ENCODE assay signal across 28 cellular contexts in the genomic region with DNA sequence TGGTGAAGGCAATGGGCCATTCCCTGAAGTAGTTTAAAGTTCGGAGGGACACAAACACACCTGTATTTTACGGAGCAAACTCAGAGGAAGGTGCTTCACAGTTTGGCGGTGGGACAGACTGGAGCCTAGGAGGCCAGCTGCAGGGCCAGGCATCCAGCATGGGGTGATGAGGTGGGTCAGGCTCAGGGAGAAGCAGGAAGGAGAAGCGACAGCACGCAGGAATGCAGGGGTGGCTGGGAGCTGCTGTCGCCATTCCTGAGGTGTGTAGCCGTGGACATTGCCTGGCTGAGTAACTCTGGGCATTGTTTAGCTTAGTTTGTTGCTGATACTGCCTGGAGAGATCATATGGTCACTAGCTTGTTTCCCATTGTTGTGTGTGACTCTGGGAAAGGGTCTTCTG. TPM values are rescaled to one million over a fixed set of nuclear protein-coding genes. Genes with fewer than 3 reads are reported as not detected.
DNase-seq lines count a peak whose midpoint lies in the region; ATAC-seq, FAIRE-seq and TF ChIP-seq lines count a peak whose summit lies in the region.
"Had no signal": no experiment of that assay in that cellular context is flagged by ENCODE, and none has a peak within 500 bp of the region (broad histone marks: within the 10 kb centered on the region; RNA-seq: fewer than 3 reads in every experiment).

No MANE protein-coding gene starts in this region.

- CTCF ChIA-PET in HepG2 (lab: Yijun Ruan, JAX; ENCODE audit: low intra/inter-chr PET ratio, low total read pairs) (no interaction called here), K562 (lab: Yijun Ruan, JAX; ENCODE audit: low intra/inter-chr PET ratio) (no interaction called here)

- no peaks in the 10 kb centered on the region for H3K4me1 Mint-ChIP-seq in activated T-helper 17 cell treated with anti-CD3 and anti-CD28 coated beads, Interleukin-2, amount 50 U/mL, for 72 hours
- H3K4me1 Mint-ChIP-seq: stimulated activated effector memory CD8-positive, alpha-beta T cell treated with anti-CD3 and anti-CD28 coated beads, Interleukin-12 subunit alpha, Interleukin-12 subunit beta, amount 100 ng/mL, for 72 hours had no signal

- TF ChIP-seq EP300 in HepG2 (IDR thresholded peaks at IDR 0.05; ENCODE audit: low read depth in 2 of 2, low read length in 2 of 2) (no peak), HepG2 (CRISPR knock-in tag; IDR thresholded peaks at IDR 0.05; ENCODE audit: borderline replicate concordance) (no peak), K562 (IDR thresholded peaks at IDR 0.05; ENCODE audit: low read length) (no peak)

- H3K79me2 ChIP-seq in HepG2 (ENCODE audit: insufficient read depth, low read length): no peaks in the 10 kb centered on the region
- no peaks in the 10 kb centered on the region for H3K79me2 ChIP-seq in K562 (ENCODE audit: control insufficient read depth, insufficient read depth, low read length)

- H3K9me3 ChIP-seq in HepG2 (ENCODE audit: low read length) (no peaks in the 10 kb centered on the region), right lobe of liver (no peaks in the 10 kb centered on the region), K562 (replicated peaks; ENCODE audit: control insufficient read depth, insufficient read depth, low read depth, low read length) (no peaks in the 10 kb centered on the region)
- H3K9me3 ChIP-seq: upper lobe of right lung had no signal

- intact Hi-C loops in HepG2 (cut with micrococcal nuclease; ENCODE audit: unreplicated experiment) (no loop called here), right lobe of liver (cut with DNase I) (no loop called here), K562 (cut with micrococcal nuclease) (no loop called here)

- TF ChIP-seq CTCF in HepG2 (CRISPR knock-in tag; IDR thresholded peaks at IDR 0.05) (no peak), right lobe of liver (IDR thresholded peaks at IDR 0.05) (no peak), K562 (IDR thresholded peaks at IDR 0.05 in 2 of 3, conservative IDR thresholded peaks at IDR 0.05 in 1 of 3; ENCODE audit: insufficient read depth in 2 of 3, low read depth in 1 of 3, low read length in 3 of 3) (no peak)

- H4K20me1 ChIP-seq in HepG2 (ENCODE audit: insufficient read depth, low read length): no peaks in the 10 kb centered on the region
- no peaks in the 10 kb centered on the region for H4K20me1 ChIP-seq in K562 (replicated peaks; ENCODE audit: control insufficient read depth, insufficient read depth, low read length)

- WGBS in HepG2 (ENCODE audit: low lambda C conversion rate): 26% methylated on average over 7 of the region's 7 CpGs
- WGBS in right lobe of liver (ENCODE audit: insufficient coverage, low coverage, low lambda C conversion rate, missing lambda C conversion rate): 83% methylated on average over 3 of the region's 7 CpGs
- 26% methylated on average over 6 of the region's 7 CpGs for WGBS in K562 (ENCODE audit: insufficient coverage, low coverage, missing lambda C conversion rate)

- DNase-seq in HepG2 (ENCODE audit: low spot score) (peak; percentile 31), right lobe of liver (no peak), K562 (ENCODE audit: extremely low read depth in 1 of 4, low spot score in 3 of 4) (no peak), left kidney (ENCODE audit: low read depth, low spot score) (peak; percentile 34), RKO (ENCODE audit: low spot score) (no peak)
- DNase-seq: activated CD4-positive, alpha-beta T cell treated with anti-CD3 and anti-CD28 coated beads for 36 hours; activated CD8-positive, alpha-beta T cell treated with anti-CD3 and anti-CD28 coated beads, Interleukin-2, amount 10 ng/mL, durations not matched to agents 7 days and 5 days; anterior cingulate cortex; Calu3; DMS79 treated with DMSO at 0.1 percent for 48 hours; GM23248; HFFc6; hypothalamus; midbrain; naive thymus-derived CD8-positive, alpha-beta T cell; NCI-H1436; NCI-H2107; NCI-H774; upper lobe of right lung had no signal

- no peak overlapping the region for H3K27ac ChIP-seq in HepG2 (ENCODE audit: extremely low read length, insufficient read depth, low read length)
- H3K27ac ChIP-seq in right lobe of liver: no peak overlapping the region
- no peak overlapping the region for H3K27ac ChIP-seq in K562 (ENCODE audit: extremely low read depth, low read depth, low read length)
- H3K27ac ChIP-seq: 22Rv1, epithelial cell of prostate, GM23248, KMS-11, upper lobe of right lung had no signal

- peak overlapping the region; percentile 95 for H2AFZ ChIP-seq in HepG2 (ENCODE audit: low read length)
- H2AFZ ChIP-seq in K562 (ENCODE audit: low read depth, low read length): peak overlapping the region; percentile 74
- H2AFZ ChIP-seq: GM23248 had no signal

- H3K9me3 Mint-ChIP-seq in activated T-helper 17 cell treated with anti-CD3 and anti-CD28 coated beads, Interleukin-2, amount 50 U/mL, for 72 hours: no peaks in the 10 kb centered on the region
- H3K9me3 Mint-ChIP-seq: activated naive CD4-positive, alpha-beta T cell treated with anti-CD3 and anti-CD28 coated beads, Interleukin-2, amount 50 U/mL, for 72 hours; HFFc6; naive thymus-derived CD8-positive, alpha-beta T cell; stimulated activated effector memory CD8-positive, alpha-beta T cell treated with anti-CD3 and anti-CD28 coated beads, Interleukin-12 subunit alpha, Interleukin-12 subunit beta, amount 100 ng/mL, for 72 hours had no signal

- no peak overlapping the region for H3K4me3 Mint-ChIP-seq in activated T-helper 17 cell treated with anti-CD3 and anti-CD28 coated beads, Interleukin-2, amount 50 U/mL, for 72 hours
- H3K4me3 Mint-ChIP-seq: activated CD4-positive, alpha-beta T cell treated with anti-CD3 and anti-CD28 coated beads for 36 hours; activated CD8-positive, alpha-beta T cell treated with anti-CD3 and anti-CD28 coated beads, Interleukin-2, amount 10 ng/mL, durations not matched to agents 7 days and 5 days; HFFc6; naive thymus-derived CD8-positive, alpha-beta T cell; stimulated activated effector memory CD8-positive, alpha-beta T cell treated with anti-CD3 and anti-CD28 coated beads, Interleukin-12 subunit alpha, Interleukin-12 subunit beta, amount 100 ng/mL, for 72 hours had no signal

- TF ChIP-seq POLR2A in HepG2 (IDR thresholded peaks at IDR 0.05; ENCODE audit: insufficient read depth in 1 of 2, low read depth in 2 of 2, low read length in 2 of 2): no peak
- TF ChIP-seq POLR2A in right lobe of liver (IDR thresholded peaks at IDR 0.05): no peak
- no peak for TF ChIP-seq POLR2A in K562 (conservative IDR thresholded peaks at IDR 0.05)

- H3K4me2 ChIP-seq in HepG2 (ENCODE audit: low read depth, low read length) (peak overlapping the region; percentile 72), K562 (ENCODE audit: insufficient read depth, low read length) (peak overlapping the region; percentile 18; the same call in 1 of the 2 replicates)
- H3K4me2 ChIP-seq: KMS-11 had no signal

- ATAC-seq in HepG2: peak; percentile 95
- no peak for ATAC-seq in right lobe of liver
- ATAC-seq in K562: peak; percentile 61
- no peak for ATAC-seq in HG02759 (IDR thresholded peaks at IDR 0.05; ENCODE audit: unreplicated experiment)
- no peak for ATAC-seq in GM21529 (IDR thresholded peaks at IDR 0.05; ENCODE audit: unreplicated experiment)
- no peak for ATAC-seq in activated T-helper 17 cell treated with anti-CD3 and anti-CD28 coated beads, Interleukin-2, amount 50 U/mL, for 72 hours (replicated peaks)
- ATAC-seq: activated CD4-positive, alpha-beta T cell treated with anti-CD3 and anti-CD28 coated beads for 36 hours; activated CD8-positive, alpha-beta T cell treated with anti-CD3 and anti-CD28 coated beads, Interleukin-2, amount 10 ng/mL, durations not matched to agents 7 days and 5 days; activated naive CD4-positive, alpha-beta T cell treated with anti-CD3 and anti-CD28 coated beads, Interleukin-2, amount 50 U/mL, for 72 hours; naive thymus-derived CD8-positive, alpha-beta T cell; stimulated activated effector memory CD8-positive, alpha-beta T cell treated with anti-CD3 and anti-CD28 coated beads, Interleukin-12 subunit alpha, Interleukin-12 subunit beta, amount 100 ng/mL, for 72 hours; upper lobe of right lung had no signal

- peak overlapping the region; percentile 1 to 54 (median 3); a peak in 3 of 6 replicates for H3K4me3 ChIP-seq in HepG2 (replicated peaks in 1 of 3; ENCODE audit: insufficient read depth in 1 of 3, low read depth in 2 of 3, low read length in 3 of 3)
- no peak overlapping the region for H3K4me3 ChIP-seq in right lobe of liver
- no peak overlapping the region for H3K4me3 ChIP-seq in K562
- H3K4me3 ChIP-seq: GM23248, upper lobe of right lung had no signal

- no peak for TF ChIP-seq RAD21 in HepG2 (CRISPR knock-in tag; IDR thresholded peaks at IDR 0.05)
- no peak for TF ChIP-seq RAD21 in K562 (CRISPR knock-in tag; conservative IDR thresholded peaks at IDR 0.05 in 1 of 2, IDR thresholded peaks at IDR 0.05 in 1 of 2)

- H3K9ac ChIP-seq in HepG2 (ENCODE audit: insufficient read depth, low read depth, low read length) (no peak overlapping the region; the same call in 1 of the 2 replicates), K562 (ENCODE audit: insufficient read depth in 1 of 2, low read depth in 2 of 2, low read length in 2 of 2) (peak overlapping the region in 1 of 2 experiments; percentile 15; a peak in 1 of 4 replicates)
- H3K9ac ChIP-seq: GM23248, KMS-11 had no signal

- no peaks in the 10 kb centered on the region for H3K36me3 Mint-ChIP-seq in activated T-helper 17 cell treated with anti-CD3 and anti-CD28 coated beads, Interleukin-2, amount 50 U/mL, for 72 hours (ENCODE audit: low read depth)
- H3K36me3 Mint-ChIP-seq: activated naive CD4-positive, alpha-beta T cell treated with anti-CD3 and anti-CD28 coated beads, Interleukin-2, amount 50 U/mL, for 72 hours; naive thymus-derived CD8-positive, alpha-beta T cell; stimulated activated effector memory CD8-positive, alpha-beta T cell treated with anti-CD3 and anti-CD28 coated beads, Interleukin-12 subunit alpha, Interleukin-12 subunit beta, amount 100 ng/mL, for 72 hours had no signal

- no TSS peak for BruUV-seq in HepG2 (replicated peaks; lab: Mats Ljungman, UMichigan)
- no TSS peak for BruUV-seq in K562 (replicated peaks; lab: Mats Ljungman, UMichigan)

- H3K27me3 ChIP-seq in HepG2 (ENCODE audit: control insufficient read depth in 1 of 2, insufficient read depth in 2 of 2, low read length in 2 of 2) (no peaks in the 10 kb centered on the region; a peak in 1 of 5 replicates), right lobe of liver (no peaks in the 10 kb centered on the region), K562 (ENCODE audit: control insufficient read depth in 2 of 2, insufficient read depth in 2 of 2, low read length in 2 of 2) (no peaks in the 10 kb centered on the region)
- H3K27me3 ChIP-seq: upper lobe of right lung had no signal

- POLR2A ChIA-PET in HepG2 (lab: Yijun Ruan, JAX) (interaction anchor here (0.9 to 1.4 kb wide), 2 partner anchors 35 to 50 kb away, joined by 3 to 9 read pairs; a partner anchor contains a TSS), K562 (lab: Yijun Ruan, JAX) (no interaction called here)

- no peaks in the 10 kb centered on the region for H3K36me3 ChIP-seq in HepG2 (replicated peaks in 1 of 2; ENCODE audit: control insufficient read depth in 1 of 2, insufficient read depth in 2 of 2, low read length in 2 of 2)
- H3K36me3 ChIP-seq in right lobe of liver: no peaks in the 10 kb centered on the region
- H3K36me3 ChIP-seq in K562 (ENCODE audit: control insufficient read depth, insufficient read depth, low read length): no peaks in the 10 kb centered on the region
- H3K36me3 ChIP-seq: upper lobe of right lung had no signal

- FAIRE-seq in HepG2 (lab: Jason Lieb, UNC) (peak; percentile 23), K562 (lab: Jason Lieb, UNC) (no peak)
- FAIRE-seq: islet of Langerhans had no signal

- no peaks in the 10 kb centered on the region for H3K27me3 Mint-ChIP-seq in activated T-helper 17 cell treated with anti-CD3 and anti-CD28 coated beads, Interleukin-2, amount 50 U/mL, for 72 hours
- H3K27me3 Mint-ChIP-seq: activated CD4-positive, alpha-beta T cell treated with anti-CD3 and anti-CD28 coated beads for 36 hours; naive thymus-derived CD8-positive, alpha-beta T cell had no signal

- in situ Hi-C loops in HepG2 (cut with HindIII; ENCODE audit: extremely low pct_ligation_motif_present, low pct_unique_long_range_greater_than_20kb): no loop called here
- in situ Hi-C loops in K562 (cut with MboI): no loop called here

- H3K9me1 ChIP-seq in K562 (ENCODE audit: control insufficient read depth, insufficient read depth, low read length): no peaks in the 10 kb centered on the region

- H3K27ac Mint-ChIP-seq in activated T-helper 17 cell treated with anti-CD3 and anti-CD28 coated beads, Interleukin-2, amount 50 U/mL, for 72 hours: no peak overlapping the region
- H3K27ac Mint-ChIP-seq: activated CD4-positive, alpha-beta T cell treated with anti-CD3 and anti-CD28 coated beads for 36 hours; activated CD8-positive, alpha-beta T cell treated with anti-CD3 and anti-CD28 coated beads, Interleukin-2, amount 10 ng/mL, durations not matched to agents 7 days and 5 days; activated naive CD4-positive, alpha-beta T cell treated with anti-CD3 and anti-CD28 coated beads, Interleukin-2, amount 50 U/mL, for 72 hours; HFFc6; stimulated activated effector memory CD8-positive, alpha-beta T cell treated with anti-CD3 and anti-CD28 coated beads, Interleukin-12 subunit alpha, Interleukin-12 subunit beta, amount 100 ng/mL, for 72 hours had no signal

- H3K4me1 ChIP-seq in HepG2 (ENCODE audit: insufficient read depth, low read length) (peaks cover 16% of the 10 kb centered on the region), right lobe of liver (no peaks in the 10 kb centered on the region), K562 (replicated peaks in 1 of 2; ENCODE audit: control insufficient read depth in 2 of 2, insufficient read depth in 2 of 2, low read length in 2 of 2) (no peaks in the 10 kb centered on the region; a peak in 1 of 5 replicates)
- H3K4me1 ChIP-seq: upper lobe of right lung had no signal

RNA-seq across cellular contexts. Expression of a gene that starts 35.8 kb away (rescaled TPM):
- 61.2 and 65.1 TPM in 2 replicates for total RNA-seq in HepG2 (2016; rRNA removed; fragmentation: Illumina TruSeq; extraction: Trizol)
- 110 and 117 TPM in 2 replicates for total RNA-seq in HepG2 (2016; cell fraction: cytosol; rRNA removed; fragmentation: Illumina TruSeq; extraction: Trizol; ENCODE audit: low read depth)
- total RNA-seq in HepG2 (2016; cell fraction: insoluble cytoplasmic fraction; rRNA removed; fragmentation: Illumina TruSeq; extraction: Trizol): 62.0 and 64.9 TPM in 2 replicates
- total RNA-seq in HepG2 (2016; cell fraction: membrane; rRNA removed; fragmentation: Illumina TruSeq; extraction: Trizol): 135 and 136 TPM in 2 replicates
- 39.0 and 46.9 TPM in 2 replicates for total RNA-seq in HepG2 (2016; cell fraction: nucleus; rRNA removed; fragmentation: Illumina TruSeq; extraction: Trizol)
- 36.7 and 42.4 TPM in 2 replicates for polyA plus RNA-seq in HepG2 (2011; rRNA removed)
- 38.0 and 38.7 TPM in 2 replicates for polyA plus RNA-seq in HepG2 (2011; cell fraction: cytosol; rRNA removed)
- 13.1 and 16.8 TPM in 2 replicates for polyA plus RNA-seq in HepG2 (2011; cell fraction: nucleus; rRNA removed)
- 43.7 and 48.9 TPM in 2 replicates for polyA plus RNA-seq in HepG2 (2012)
- polyA plus RNA-seq in HepG2 (2016; cell fraction: cytosol; fragmentation: Illumina TruSeq; extraction: Trizol; ENCODE audit: low read depth): 134 and 160 TPM in 2 replicates
- 66.9 and 74.4 TPM in 2 replicates for polyA plus RNA-seq in HepG2 (2016; cell fraction: insoluble cytoplasmic fraction; fragmentation: Illumina TruSeq; extraction: Trizol; ENCODE audit: low read depth)
- 130 and 138 TPM in 2 replicates for polyA plus RNA-seq in HepG2 (2016; cell fraction: membrane; fragmentation: Illumina TruSeq; extraction: Trizol; ENCODE audit: low read depth)
- polyA plus RNA-seq in HepG2 (2016; cell fraction: nucleus; fragmentation: Illumina TruSeq; extraction: Trizol; ENCODE audit: insufficient read depth, low read depth): 69.6 and 71.3 TPM in 2 replicates
- polyA minus RNA-seq in HepG2 (2011; rRNA and poly(A)+ RNA removed; ENCODE audit: low replicate concordance): 10.4 and 23.3 TPM in 2 replicates
- polyA minus RNA-seq in HepG2 (2011; cell fraction: cytosol; rRNA and poly(A)+ RNA removed): 19.6 and 24.8 TPM in 2 replicates
- 22.7 and 31.5 TPM in 2 replicates for polyA minus RNA-seq in HepG2 (2011; cell fraction: nucleus; rRNA and poly(A)+ RNA removed)
- 10 to 100 TPM in 3 of 6 experiments, 1 to 10 TPM in 3; 7.2 to 24.1 (median 9.8) TPM for total RNA-seq in right lobe of liver
- total RNA-seq in K562 (2011; cell fraction: chromatin; rRNA removed; ENCODE audit: low replicate concordance): 17.0 and 32.8 TPM in 2 replicates
- 11.8 and 14.9 TPM in 2 replicates for total RNA-seq in K562 (2011; cell fraction: nucleolus; rRNA removed)
- total RNA-seq in K562 (2011; cell fraction: nucleoplasm; rRNA removed): 22.3 and 41.6 TPM in 2 replicates
- total RNA-seq in K562 (2014; rRNA removed): 40.4 and 44.3 TPM in 2 replicates
- 37.4 and 43.3 TPM in 2 replicates for total RNA-seq in K562 (2014; rRNA removed; fragmentation: Illumina TruSeq; extraction: Trizol)
- 38.9 and 44.7 TPM in 2 replicates for total RNA-seq in K562 (2015; rRNA removed; fragmentation: Illumina TruSeq; extraction: Trizol)
- total RNA-seq in K562 (2021): 24.9 and 28.3 TPM in 2 replicates
- polyA plus RNA-seq in K562 (2011; rRNA removed): 28.6 and 39.0 TPM in 2 replicates
- 27.0 and 29.4 TPM in 2 replicates for polyA plus RNA-seq in K562 (2011; cell fraction: cytosol; rRNA removed)
- 12.6 and 13.0 TPM in 2 replicates for polyA plus RNA-seq in K562 (2011; cell fraction: nucleus; rRNA removed)
- 30.8 and 32.2 TPM in 2 replicates for polyA plus RNA-seq in K562 (2012)
- 30.7 and 34.7 TPM in 2 replicates for polyA plus RNA-seq in K562 (2014; fragmentation: Illumina TruSeq; extraction: Trizol)
- polyA plus RNA-seq in K562 (2014; fragmentation: Nextera tagmentation; extraction: Ambion mirVana): 1 to 10 TPM; 9.1 to 9.9 TPM
- 46.5 and 55.6 TPM in 2 replicates for polyA plus RNA-seq in K562 (2014; rRNA removed)
- polyA minus RNA-seq in K562 (2011; rRNA and poly(A)+ RNA removed): 20.9 and 23.4 TPM in 2 replicates
- 14.1 TPM in 2 replicates for polyA minus RNA-seq in K562 (2011; cell fraction: cytosol; rRNA and poly(A)+ RNA removed)
- polyA minus RNA-seq in K562 (2011; cell fraction: nucleus; rRNA and poly(A)+ RNA removed): 7.4 and 12.0 TPM in 2 replicates
- 10 to 100 TPM; 10.8 to 20.4 TPM for total RNA-seq in activated T-helper 17 cell treated with anti-CD3 and anti-CD28 coated beads, Interleukin-2, amount 50 U/mL, for 72 hours

RNA-seq across cellular contexts. Expression of a gene that starts 50.4 kb away (rescaled TPM):
- 12.5 and 20.2 TPM in 2 replicates for total RNA-seq in HepG2 (2016; rRNA removed; fragmentation: Illumina TruSeq; extraction: Trizol)
- 27.0 and 29.5 TPM in 2 replicates for total RNA-seq in HepG2 (2016; cell fraction: cytosol; rRNA removed; fragmentation: Illumina TruSeq; extraction: Trizol; ENCODE audit: low read depth)
- 10.0 and 17.8 TPM in 2 replicates for total RNA-seq in HepG2 (2016; cell fraction: insoluble cytoplasmic fraction; rRNA removed; fragmentation: Illumina TruSeq; extraction: Trizol)
- total RNA-seq in HepG2 (2016; cell fraction: membrane; rRNA removed; fragmentation: Illumina TruSeq; extraction: Trizol): 33.7 and 38.3 TPM in 2 replicates
- 16.4 and 19.2 TPM in 2 replicates for total RNA-seq in HepG2 (2016; cell fraction: nucleus; rRNA removed; fragmentation: Illumina TruSeq; extraction: Trizol)
- 13.8 and 16.2 TPM in 2 replicates for polyA plus RNA-seq in HepG2 (2011; rRNA removed)
- 6.9 and 11.0 TPM in 2 replicates for polyA plus RNA-seq in HepG2 (2011; cell fraction: cytosol; rRNA removed)
- 9.8 and 10.3 TPM in 2 replicates for polyA plus RNA-seq in HepG2 (2011; cell fraction: nucleus; rRNA removed)
- polyA plus RNA-seq in HepG2 (2012): 17.2 and 21.4 TPM in 2 replicates
- polyA plus RNA-seq in HepG2 (2016; cell fraction: cytosol; fragmentation: Illumina TruSeq; extraction: Trizol; ENCODE audit: low read depth): 43.2 and 48.7 TPM in 2 replicates
- polyA plus RNA-seq in HepG2 (2016; cell fraction: insoluble cytoplasmic fraction; fragmentation: Illumina TruSeq; extraction: Trizol; ENCODE audit: low read depth): 35.4 and 41.7 TPM in 2 replicates
- polyA plus RNA-seq in HepG2 (2016; cell fraction: membrane; fragmentation: Illumina TruSeq; extraction: Trizol; ENCODE audit: low read depth): 77.8 and 84.1 TPM in 2 replicates
- 34.4 and 39.4 TPM in 2 replicates for polyA plus RNA-seq in HepG2 (2016; cell fraction: nucleus; fragmentation: Illumina TruSeq; extraction: Trizol; ENCODE audit: insufficient read depth, low read depth)
- 3.2 and 9.0 TPM in 2 replicates for polyA minus RNA-seq in HepG2 (2011; rRNA and poly(A)+ RNA removed; ENCODE audit: low replicate concordance)
- 16.2 and 19.4 TPM in 2 replicates for polyA minus RNA-seq in HepG2 (2011; cell fraction: cytosol; rRNA and poly(A)+ RNA removed)
- polyA minus RNA-seq in HepG2 (2011; cell fraction: nucleus; rRNA and poly(A)+ RNA removed): 19.1 and 23.7 TPM in 2 replicates
- 10 to 100 TPM in 2 of 6 experiments, 1 to 10 TPM in 4; 7.1 to 11.9 (median 9.4) TPM for total RNA-seq in right lobe of liver
- 3.1 and 7.4 TPM in 2 replicates for total RNA-seq in K562 (2011; cell fraction: chromatin; rRNA removed; ENCODE audit: low replicate concordance)
- 2.8 and 3.3 TPM in 2 replicates for total RNA-seq in K562 (2011; cell fraction: nucleolus; rRNA removed)
- 5.4 and 9.6 TPM in 2 replicates for total RNA-seq in K562 (2011; cell fraction: nucleoplasm; rRNA removed)
- 2.1 and 3.3 TPM in 2 replicates for total RNA-seq in K562 (2014; rRNA removed)
- total RNA-seq in K562 (2014; rRNA removed; fragmentation: Illumina TruSeq; extraction: Trizol): 3.7 and 4.4 TPM in 2 replicates
- total RNA-seq in K562 (2015; rRNA removed; fragmentation: Illumina TruSeq; extraction: Trizol): 4.1 and 4.7 TPM in 2 replicates
- total RNA-seq in K562 (2021): 4.5 and 6.0 TPM in 2 replicates
- 5.5 and 7.5 TPM in 2 replicates for polyA plus RNA-seq in K562 (2011; rRNA removed)
- polyA plus RNA-seq in K562 (2011; cell fraction: cytosol; rRNA removed): 1.9 and 3.2 TPM in 2 replicates
- polyA plus RNA-seq in K562 (2011; cell fraction: nucleus; rRNA removed): 2.5 and 3.7 TPM in 2 replicates
- 4.7 and 5.9 TPM in 2 replicates for polyA plus RNA-seq in K562 (2012)
- 6.7 and 7.1 TPM in 2 replicates for polyA plus RNA-seq in K562 (2014; fragmentation: Illumina TruSeq; extraction: Trizol)
- 1 to 10 TPM; 1.9 to 2.1 TPM for polyA plus RNA-seq in K562 (2014; fragmentation: Nextera tagmentation; extraction: Ambion mirVana)
- polyA plus RNA-seq in K562 (2014; rRNA removed): 4.0 and 5.2 TPM in 2 replicates
- 6.5 and 11.2 TPM in 2 replicates for polyA minus RNA-seq in K562 (2011; rRNA and poly(A)+ RNA removed)
- polyA minus RNA-seq in K562 (2011; cell fraction: cytosol; rRNA and poly(A)+ RNA removed): 3.3 and 4.0 TPM in 2 replicates
- 1.5 and 3.6 TPM in 2 replicates for polyA minus RNA-seq in K562 (2011; cell fraction: nucleus; rRNA and poly(A)+ RNA removed)
- total RNA-seq in activated T-helper 17 cell treated with anti-CD3 and anti-CD28 coated beads, Interleukin-2, amount 50 U/mL, for 72 hours: 1 to 10 TPM; 3.4 to 6.8 TPM

Comparison
In these comparisons a context has a peak if more than half of its experiments do, and no peak if none do; other contexts are left out.
1. ATAC-seq: peak in HepG2 (single experiment) and K562 (single experiment); none in right lobe of liver (0 of 4), HG02759 (single experiment), GM21529 (single experiment) and activated T-helper 17 cell treated with anti-CD3 and anti-CD28 coated beads, Interleukin-2, amount 50 U/mL, for 72 hours (single experiment).
2. DNase-seq: peak in HepG2 (single experiment) and left kidney (single experiment); none in right lobe of liver (0 of 3), K562 (0 of 4) and RKO (single experiment).
3. H3K4me3 ChIP-seq: peak in HepG2 (3 of 3); none in right lobe of liver (0 of 3) and K562 (single experiment).